Comparison of ENCODE assay signal across 28 cellular contexts in the genomic region with DNA sequence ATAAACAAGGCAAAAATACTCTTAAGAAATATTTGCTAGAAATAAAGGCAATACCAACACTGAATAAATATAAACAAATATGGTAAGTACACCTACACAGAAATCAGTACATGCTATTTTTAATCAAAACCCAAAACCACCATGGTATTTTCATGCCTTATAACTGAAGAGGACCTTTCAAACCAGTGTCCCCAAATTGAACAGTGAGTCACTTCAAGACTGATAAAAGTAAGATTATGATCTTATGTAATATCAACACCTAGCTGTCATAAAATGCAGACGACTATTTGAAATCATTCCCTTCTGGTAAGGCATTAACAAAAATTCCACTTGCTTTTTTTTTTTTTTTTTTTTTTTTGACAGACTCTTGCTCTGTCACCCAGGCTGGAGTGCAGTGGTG.
"Had no signal": no experiment of that assay in that cellular context is flagged by ENCODE, and none has a peak within 500 bp of the region (broad histone marks: within the 10 kb centered on the region; RNA-seq: fewer than 3 reads in every experiment).

No MANE protein-coding gene starts in this region.

- H3K4me3 ChIP-seq: left lung, lower lobe of right lung, pancreas, prostate gland, skin epidermis, stomach, testis, thyroid gland, transverse colon, upper lobe of left lung, vagina had no signal

- H3K9me3 Mint-ChIP-seq: nephron; neural crest cell; stimulated activated naive B cell treated with anti-CD40 and anti-IgM and Interleukin-4, amounts not matched to agents 10 μg/mL and 1 μg/mL and 100 μg/mL, for 72 hours had no signal

- H3K27ac ChIP-seq: left lung, lower lobe of right lung, pancreas, prostate gland, skin epidermis, stomach, testis, thyroid gland, transverse colon, upper lobe of left lung, vagina had no signal

- ATAC-seq: left colon; left lung; lower lobe of right lung; naive thymus-derived CD8-positive, alpha-beta T cell; pancreas; right cardiac atrium; sciatic nerve; stimulated activated naive B cell treated with anti-CD40 and anti-IgM and Interleukin-4, amounts not matched to agents 10 μg/mL and 1 μg/mL and 100 μg/mL, for 72 hours; stimulated activated naive CD8-positive, alpha-beta T cell treated with anti-CD3 and anti-CD28 coated beads, Interleukin-15, Interleukin-2, amounts not matched to agents 100 U/mL and 50 U/mL, for 24 hours had no signal

- H3K27me3 ChIP-seq: left lung, pancreas, stomach, testis, thyroid gland, transverse colon, upper lobe of left lung, vagina had no signal

- H3K27me3 Mint-ChIP-seq: naive thymus-derived CD8-positive, alpha-beta T cell; stimulated activated naive B cell treated with anti-CD40 and anti-IgM and Interleukin-4, amounts not matched to agents 10 μg/mL and 1 μg/mL and 100 μg/mL, for 72 hours had no signal

- H3K4me1 Mint-ChIP-seq: nephron had no signal

- FAIRE-seq: kidney, pancreas had no signal

- H3K4me3 Mint-ChIP-seq: naive thymus-derived CD8-positive, alpha-beta T cell; nephron; neural crest cell; stimulated activated naive B cell treated with anti-CD40 and anti-IgM and Interleukin-4, amounts not matched to agents 10 μg/mL and 1 μg/mL and 100 μg/mL, for 72 hours had no signal

- DNase-seq: kidney; left colon; left lung; lower lobe of right lung; mammary epithelial cell; mesenchymal stem cell; naive thymus-derived CD8-positive, alpha-beta T cell; nucleus accumbens; pancreas; retina; right cardiac atrium; stimulated activated CD4-positive, alpha-beta T cell treated with anti-CD3 and anti-CD28 coated beads, Interleukin-12 subunit alpha, Interleukin-12 subunit beta, amount 100 ng/mL, for 4 hours; stimulated activated CD4-positive, alpha-beta T cell treated with anti-CD3 and anti-CD28 coated beads, Interleukin-15, amount 100 ng/mL, for 24 hours; stimulated activated CD4-positive, alpha-beta T cell treated with anti-CD3 and anti-CD28 coated beads, Interleukin-2, amount 100 ng/mL, for 24 hours; stimulated activated CD4-positive, alpha-beta T cell treated with anti-CD3 and anti-CD28 coated beads, Interleukin-4, amount 100 ng/mL, for 1 hour; stimulated activated naive B cell treated with anti-CD40 and anti-IgM and Interleukin-4, amounts not matched to agents 10 μg/mL and 1 μg/mL and 100 μg/mL, for 72 hours; stimulated activated naive CD8-positive, alpha-beta T cell treated with anti-CD3 and anti-CD28 coated beads, Interleukin-15, Interleukin-2, amounts not matched to agents 100 U/mL and 50 U/mL, for 24 hours; stomach; testis; thyroid gland; transverse colon; upper lobe of left lung had no signal

- H3K36me3 ChIP-seq: left lung, lower lobe of right lung, pancreas, prostate gland, stomach, thyroid gland, transverse colon, upper lobe of left lung, vagina had no signal

- H3K4me1 ChIP-seq: left lung, lower lobe of right lung, pancreas, prostate gland, stomach, testis, thyroid gland, transverse colon, upper lobe of left lung, vagina had no signal

- H3K9me3 ChIP-seq: left lung, lower lobe of right lung, pancreas, prostate gland, stomach, testis, thyroid gland, transverse colon, upper lobe of left lung, vagina had no signal
